In genomic region chr5:37121027-37121426, GRCh38 we compare ENCODE assay signal across 1 cellular context.
TF ChIP-seq lines count a peak whose summit lies in the region.

No MANE protein-coding gene starts in this region.

TF ChIP-seq in K562, 482 proteins besides CTCF, POLR2A, EP300 and RAD21:
- TF ChIP-seq RREB1 (CRISPR knock-in tag; IDR thresholded peaks at IDR 0.05) (no peak), SPI1 (IDR thresholded peaks at IDR 0.05; ENCODE audit: borderline replicate concordance, low read depth, low read length) (peak; percentile 31; the same call in 1 of the 2 replicates)
